In the genomic region with DNA sequence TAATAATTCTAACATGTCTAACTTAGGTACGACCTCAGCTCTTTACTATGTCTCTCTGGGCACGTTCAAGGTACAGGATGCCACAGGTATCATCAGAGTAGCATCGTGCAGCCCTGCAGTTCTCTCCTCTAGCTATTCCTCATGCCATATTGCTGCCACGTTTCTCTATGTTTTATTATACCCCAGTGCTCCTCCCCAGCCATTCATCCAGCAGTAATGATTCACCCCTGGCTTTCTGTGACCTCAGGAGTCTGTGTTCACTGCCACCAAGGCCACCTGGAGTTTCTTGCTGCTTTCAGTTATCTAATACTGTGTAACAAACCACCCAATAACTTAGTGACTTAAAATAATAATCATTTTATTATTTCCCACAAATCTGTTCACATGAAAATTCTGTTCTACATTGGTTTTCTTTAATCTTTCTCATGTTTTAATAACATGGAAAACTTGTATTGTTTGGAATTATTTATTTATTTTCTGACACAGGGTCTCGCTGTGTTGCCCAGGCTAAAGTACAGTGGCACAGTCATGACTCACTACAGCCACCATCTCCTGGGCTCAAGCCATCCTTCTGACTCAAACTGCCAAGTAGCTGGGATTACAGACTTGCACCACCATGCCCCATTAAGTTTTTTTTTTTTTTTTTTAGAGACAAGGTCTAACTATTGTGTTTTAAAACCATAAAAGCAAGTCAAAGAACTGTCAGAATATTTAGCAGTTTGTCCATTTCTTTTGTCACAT, we compare ENCODE assay signal across 1 cellular context.
TF ChIP-seq lines count a peak whose summit lies in the region.

No MANE protein-coding gene starts in this region.

TF ChIP-seq in HepG2, 621 proteins besides CTCF, POLR2A, EP300 and RAD21 (continued from another document):
- TF ChIP-seq, protein P1, sequence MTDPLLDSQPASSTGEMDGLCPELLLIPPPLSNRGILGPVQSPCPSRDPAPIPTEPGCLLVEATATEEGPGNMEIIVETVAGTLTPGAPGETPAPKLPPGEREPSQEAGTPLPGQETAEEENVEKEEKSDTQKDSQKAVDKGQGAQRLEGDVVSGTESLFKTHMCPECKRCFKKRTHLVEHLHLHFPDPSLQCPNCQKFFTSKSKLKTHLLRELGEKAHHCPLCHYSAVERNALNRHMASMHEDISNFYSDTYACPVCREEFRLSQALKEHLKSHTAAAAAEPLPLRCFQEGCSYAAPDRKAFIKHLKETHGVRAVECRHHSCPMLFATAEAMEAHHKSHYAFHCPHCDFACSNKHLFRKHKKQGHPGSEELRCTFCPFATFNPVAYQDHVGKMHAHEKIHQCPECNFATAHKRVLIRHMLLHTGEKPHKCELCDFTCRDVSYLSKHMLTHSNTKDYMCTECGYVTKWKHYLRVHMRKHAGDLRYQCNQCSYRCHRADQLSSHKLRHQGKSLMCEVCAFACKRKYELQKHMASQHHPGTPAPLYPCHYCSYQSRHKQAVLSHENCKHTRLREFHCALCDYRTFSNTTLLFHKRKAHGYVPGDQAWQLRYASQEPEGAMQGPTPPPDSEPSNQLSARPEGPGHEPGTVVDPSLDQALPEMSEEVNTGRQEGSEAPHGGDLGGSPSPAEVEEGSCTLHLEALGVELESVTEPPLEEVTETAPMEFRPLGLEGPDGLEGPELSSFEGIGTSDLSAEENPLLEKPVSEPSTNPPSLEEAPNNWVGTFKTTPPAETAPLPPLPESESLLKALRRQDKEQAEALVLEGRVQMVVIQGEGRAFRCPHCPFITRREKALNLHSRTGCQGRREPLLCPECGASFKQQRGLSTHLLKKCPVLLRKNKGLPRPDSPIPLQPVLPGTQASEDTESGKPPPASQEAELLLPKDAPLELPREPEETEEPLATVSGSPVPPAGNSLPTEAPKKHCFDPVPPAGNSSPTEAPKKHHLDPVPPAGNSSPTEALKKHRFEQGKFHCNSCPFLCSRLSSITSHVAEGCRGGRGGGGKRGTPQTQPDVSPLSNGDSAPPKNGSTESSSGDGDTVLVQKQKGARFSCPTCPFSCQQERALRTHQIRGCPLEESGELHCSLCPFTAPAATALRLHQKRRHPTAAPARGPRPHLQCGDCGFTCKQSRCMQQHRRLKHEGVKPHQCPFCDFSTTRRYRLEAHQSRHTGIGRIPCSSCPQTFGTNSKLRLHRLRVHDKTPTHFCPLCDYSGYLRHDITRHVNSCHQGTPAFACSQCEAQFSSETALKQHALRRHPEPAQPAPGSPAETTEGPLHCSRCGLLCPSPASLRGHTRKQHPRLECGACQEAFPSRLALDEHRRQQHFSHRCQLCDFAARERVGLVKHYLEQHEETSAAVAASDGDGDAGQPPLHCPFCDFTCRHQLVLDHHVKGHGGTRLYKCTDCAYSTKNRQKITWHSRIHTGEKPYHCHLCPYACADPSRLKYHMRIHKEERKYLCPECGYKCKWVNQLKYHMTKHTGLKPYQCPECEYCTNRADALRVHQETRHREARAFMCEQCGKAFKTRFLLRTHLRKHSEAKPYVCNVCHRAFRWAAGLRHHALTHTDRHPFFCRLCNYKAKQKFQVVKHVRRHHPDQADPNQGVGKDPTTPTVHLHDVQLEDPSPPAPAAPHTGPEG (CRISPR knock-in tag; IDR thresholded peaks at IDR 0.05), result no peak
- TF ChIP-seq ZNF121 (CRISPR knock-in tag; IDR thresholded peaks at IDR 0.05), result peak; percentile 71; the same call in 1 of the 2 replicates
TF ChIP-seq in HepG2: peak in this region for 1.
